In genomic region chr15:49864251-49864650, GRCh38 we compare ENCODE assay signal across 20 cellular contexts.
"Had no signal": no experiment of that assay in that cellular context is flagged by ENCODE, and none has a peak within 500 bp of the region (broad histone marks: within the 10 kb centered on the region; RNA-seq: fewer than 3 reads in every experiment).

No MANE protein-coding gene starts in this region.

- H3K36me3 ChIP-seq: colonic mucosa had no signal

- ATAC-seq: activated T-cell treated with anti-CD3 and anti-CD28 coated beads, Interleukin-2, amount 50 U/mL, for 4 hours; body of pancreas; left ventricle myocardium superior; stimulated activated naive CD8-positive, alpha-beta T cell treated with anti-CD3 and anti-CD28 coated beads, Interleukin-15, amount 100 ng/mL, for 72 hours; T-helper 17 cell; WTC11 had no signal

- H3K9me3 ChIP-seq: body of pancreas, colonic mucosa, spleen, testis had no signal

- H3K27ac Mint-ChIP-seq: activated CD4-positive, alpha-beta memory T cell treated with anti-CD3 and anti-CD28 coated beads, Interleukin-2, amount 10 ng/mL, durations not matched to agents 7 days and 5 days; activated naive CD4-positive, alpha-beta T cell treated with anti-CD3 and anti-CD28 coated beads, Interleukin-2, amount 50 U/mL, for 24 hours; nephron; progenitor cell of endocrine pancreas; stimulated activated naive CD8-positive, alpha-beta T cell treated with anti-CD3 and anti-CD28 coated beads, Interleukin-15, amount 100 ng/mL, for 72 hours; T-helper 17 cell; WTC11 had no signal

- H3K27ac ChIP-seq: colonic mucosa, spleen had no signal

- H3K4me1 ChIP-seq: body of pancreas, colonic mucosa, spleen, testis had no signal

- DNase-seq: activated CD4-positive, alpha-beta memory T cell treated with anti-CD3 and anti-CD28 coated beads, Interleukin-2, amount 10 ng/mL, durations not matched to agents 7 days and 5 days; activated CD4-positive, alpha-beta T cell treated with anti-CD3 and anti-CD28 coated beads for 4 hours; activated effector memory CD4-positive, alpha-beta T cell treated with Interleukin-2 at 50 U/mL for 16 hours; activated T-cell treated with anti-CD3 and anti-CD28 coated beads, Interleukin-2, amount 50 U/mL, for 4 hours; amygdala; body of pancreas; central memory CD4-positive, alpha-beta T cell; colonic mucosa; kidney; left ventricle myocardium superior; nucleus accumbens; right cardiac atrium; spleen; stimulated activated naive CD8-positive, alpha-beta T cell treated with anti-CD3 and anti-CD28 coated beads, Interleukin-15, amount 100 ng/mL, for 72 hours; T-helper 17 cell; testis had no signal

- H3K27me3 Mint-ChIP-seq: activated CD4-positive, alpha-beta memory T cell treated with anti-CD3 and anti-CD28 coated beads, Interleukin-2, amount 10 ng/mL, durations not matched to agents 7 days and 5 days; progenitor cell of endocrine pancreas; stimulated activated naive CD8-positive, alpha-beta T cell treated with anti-CD3 and anti-CD28 coated beads, Interleukin-15, amount 100 ng/mL, for 72 hours had no signal

- H3K9me3 Mint-ChIP-seq: activated CD4-positive, alpha-beta memory T cell treated with anti-CD3 and anti-CD28 coated beads, Interleukin-2, amount 10 ng/mL, durations not matched to agents 7 days and 5 days; activated T-cell treated with anti-CD3 and anti-CD28 coated beads, Interleukin-2, amount 50 U/mL, for 4 hours; stimulated activated naive CD8-positive, alpha-beta T cell treated with anti-CD3 and anti-CD28 coated beads, Interleukin-15, amount 100 ng/mL, for 72 hours had no signal

- H3K36me3 Mint-ChIP-seq: activated naive CD4-positive, alpha-beta T cell treated with anti-CD3 and anti-CD28 coated beads, Interleukin-2, amount 50 U/mL, for 24 hours had no signal

- H3K27me3 ChIP-seq: body of pancreas, colonic mucosa, spleen, testis had no signal

- H3K4me3 ChIP-seq: body of pancreas, colonic mucosa, spleen, testis had no signal

- H3K4me3 Mint-ChIP-seq: activated CD4-positive, alpha-beta memory T cell treated with anti-CD3 and anti-CD28 coated beads, Interleukin-2, amount 10 ng/mL, durations not matched to agents 7 days and 5 days; activated naive CD4-positive, alpha-beta T cell treated with anti-CD3 and anti-CD28 coated beads, Interleukin-2, amount 50 U/mL, for 24 hours; activated T-cell treated with anti-CD3 and anti-CD28 coated beads, Interleukin-2, amount 50 U/mL, for 4 hours; nephron; stimulated activated naive CD8-positive, alpha-beta T cell treated with anti-CD3 and anti-CD28 coated beads, Interleukin-15, amount 100 ng/mL, for 72 hours; T-helper 17 cell; WTC11 had no signal

- H3K4me1 Mint-ChIP-seq: activated CD4-positive, alpha-beta memory T cell treated with anti-CD3 and anti-CD28 coated beads, Interleukin-2, amount 10 ng/mL, durations not matched to agents 7 days and 5 days; activated naive CD4-positive, alpha-beta T cell treated with anti-CD3 and anti-CD28 coated beads, Interleukin-2, amount 50 U/mL, for 24 hours; stimulated activated naive CD8-positive, alpha-beta T cell treated with anti-CD3 and anti-CD28 coated beads, Interleukin-15, amount 100 ng/mL, for 72 hours; T-helper 17 cell had no signal
